1 cellular context compared by ENCODE assay signal in the genomic region with DNA sequence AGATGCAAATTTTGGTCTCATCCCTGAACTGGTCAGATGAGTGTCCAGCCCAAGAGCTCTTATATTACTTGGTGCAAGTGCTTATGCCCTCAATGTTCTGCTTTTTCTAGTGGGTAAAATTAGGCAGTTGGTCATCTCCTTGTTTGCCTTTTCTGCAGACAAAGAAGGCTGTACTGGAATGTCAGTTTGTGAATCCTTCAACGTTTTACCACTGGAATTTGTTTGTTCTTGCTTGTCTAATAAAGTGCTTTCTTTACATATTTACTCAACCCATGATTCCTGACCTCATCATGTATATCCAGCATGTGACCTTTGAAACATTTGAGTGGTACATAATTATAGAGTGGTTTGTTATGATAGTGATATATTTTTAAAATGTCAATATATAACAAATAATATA.
TF ChIP-seq lines count a peak whose summit lies in the region.

No MANE protein-coding gene starts in this region.

TF ChIP-seq in GM12878, 131 proteins besides CTCF, POLR2A, EP300 and RAD21 (continued from another document):
- TF ChIP-seq, protein P1, sequence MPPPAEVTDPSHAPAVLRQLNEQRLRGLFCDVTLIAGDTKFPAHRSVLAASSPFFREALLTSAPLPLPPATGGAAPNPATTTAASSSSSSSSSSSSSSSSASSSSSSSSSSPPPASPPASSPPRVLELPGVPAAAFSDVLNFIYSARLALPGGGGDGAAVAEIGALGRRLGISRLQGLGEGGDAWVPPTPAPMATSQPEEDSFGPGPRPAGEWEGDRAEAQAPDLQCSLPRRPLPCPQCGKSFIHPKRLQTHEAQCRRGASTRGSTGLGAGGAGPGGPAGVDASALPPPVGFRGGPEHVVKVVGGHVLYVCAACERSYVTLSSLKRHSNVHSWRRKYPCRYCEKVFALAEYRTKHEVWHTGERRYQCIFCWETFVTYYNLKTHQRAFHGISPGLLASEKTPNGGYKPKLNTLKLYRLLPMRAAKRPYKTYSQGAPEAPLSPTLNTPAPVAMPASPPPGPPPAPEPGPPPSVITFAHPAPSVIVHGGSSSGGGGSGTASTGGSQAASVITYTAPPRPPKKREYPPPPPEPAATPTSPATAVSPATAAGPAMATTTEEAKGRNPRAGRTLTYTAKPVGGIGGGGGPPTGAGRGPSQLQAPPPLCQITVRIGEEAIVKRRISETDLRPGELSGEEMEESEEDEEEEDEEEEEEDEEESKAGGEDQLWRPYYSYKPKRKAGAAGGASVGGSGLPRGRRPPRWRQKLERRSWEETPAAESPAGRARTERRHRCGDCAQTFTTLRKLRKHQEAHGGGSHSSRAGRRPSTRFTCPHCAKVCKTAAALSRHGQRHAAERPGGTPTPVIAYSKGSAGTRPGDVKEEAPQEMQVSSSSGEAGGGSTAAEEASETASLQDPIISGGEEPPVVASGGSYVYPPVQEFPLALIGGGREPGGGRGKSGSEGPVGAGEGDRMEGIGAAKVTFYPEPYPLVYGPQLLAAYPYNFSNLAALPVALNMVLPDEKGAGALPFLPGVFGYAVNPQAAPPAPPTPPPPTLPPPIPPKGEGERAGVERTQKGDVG (CRISPR knock-in tag; IDR thresholded peaks at IDR 0.05), result no peak
- TF ChIP-seq BRCA1 (IDR thresholded peaks at IDR 0.05; ENCODE audit: low read depth, low read length) (no peak), ZZZ3 (IDR thresholded peaks at IDR 0.05; ENCODE audit: control insufficient read depth, insufficient read length, low read depth) (no peak), BCLAF1 (IDR thresholded peaks at IDR 0.05) (no peak), HCFC1 (IDR thresholded peaks at IDR 0.05; ENCODE audit: low read length) (no peak), FOS (IDR thresholded peaks at IDR 0.05; ENCODE audit: borderline replicate concordance, extremely low read depth, insufficient read length) (no peak), CHD1 (IDR thresholded peaks at IDR 0.05; ENCODE audit: low read depth, low read length) (no peak), SMC3 (IDR thresholded peaks at IDR 0.05; ENCODE audit: borderline replicate concordance, low read length) (no peak), STAT3 (IDR thresholded peaks at IDR 0.05; ENCODE audit: low read depth, low read length) (no peak), KAT2A (conservative IDR thresholded peaks at IDR 0.05; ENCODE audit: control insufficient read depth, low read depth, low read length) (no peak), TCF3 (IDR thresholded peaks at IDR 0.05; ENCODE audit: borderline replicate concordance, insufficient read depth, low read depth, low read length) (no peak), GATAD2B (conservative IDR thresholded peaks at IDR 0.05; ENCODE audit: low read depth) (no peak), MYB (IDR thresholded peaks at IDR 0.05; ENCODE audit: borderline replicate concordance, low read depth, low read length) (no peak), TCF12 (IDR thresholded peaks at IDR 0.05; ENCODE audit: low read depth, low read length) (no peak)
- TF ChIP-seq, protein P2, sequence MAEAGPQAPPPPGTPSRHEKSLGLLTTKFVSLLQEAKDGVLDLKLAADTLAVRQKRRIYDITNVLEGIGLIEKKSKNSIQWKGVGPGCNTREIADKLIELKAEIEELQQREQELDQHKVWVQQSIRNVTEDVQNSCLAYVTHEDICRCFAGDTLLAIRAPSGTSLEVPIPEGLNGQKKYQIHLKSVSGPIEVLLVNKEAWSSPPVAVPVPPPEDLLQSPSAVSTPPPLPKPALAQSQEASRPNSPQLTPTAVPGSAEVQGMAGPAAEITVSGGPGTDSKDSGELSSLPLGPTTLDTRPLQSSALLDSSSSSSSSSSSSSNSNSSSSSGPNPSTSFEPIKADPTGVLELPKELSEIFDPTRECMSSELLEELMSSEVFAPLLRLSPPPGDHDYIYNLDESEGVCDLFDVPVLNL (IDR thresholded peaks at IDR 0.05; ENCODE audit: low read depth, low read length), result no peak
TF ChIP-seq in GM12878: peak in this region for 0.
